ENCODE assay signal across 8 cellular contexts in the genomic region with DNA sequence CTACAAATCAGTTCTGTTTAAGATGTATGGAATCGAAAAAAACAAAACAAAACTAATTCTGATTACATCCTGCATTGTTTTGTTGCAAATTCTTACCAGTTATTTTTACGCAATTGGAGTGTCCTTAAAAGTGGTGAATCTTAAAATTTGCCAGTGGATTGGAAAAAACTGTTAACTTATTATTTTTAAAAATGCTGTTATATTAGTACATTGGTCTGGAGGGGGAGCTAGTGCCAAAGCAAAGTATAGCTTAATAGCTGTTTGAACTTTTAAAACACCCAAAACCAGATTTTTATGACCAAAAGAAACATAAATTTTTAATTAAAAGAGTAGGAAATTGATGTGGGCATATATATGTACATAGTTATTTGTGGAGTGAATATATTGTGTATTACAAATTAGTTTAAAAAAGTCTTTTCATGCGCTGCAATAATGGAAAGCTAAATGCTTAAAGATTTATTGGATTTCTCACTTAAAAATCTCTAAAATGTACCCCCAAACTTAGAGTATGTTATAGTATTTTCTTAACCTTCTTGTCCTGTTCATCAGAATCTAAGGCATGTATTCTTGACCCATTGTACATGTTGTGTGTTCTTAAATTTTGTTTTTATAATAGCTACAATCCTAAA. TPM values are rescaled to one million over a fixed set of nuclear protein-coding genes. Genes with fewer than 3 reads are reported as not detected.
DNase-seq lines count a peak whose midpoint lies in the region; ATAC-seq and TF ChIP-seq lines count a peak whose summit lies in the region.

No MANE protein-coding gene starts in this region.

- no peak overlapping the region for H3K27ac Mint-ChIP-seq in activated naive CD8-positive, alpha-beta T cell
- H3K27ac Mint-ChIP-seq in activated naive CD8-positive, alpha-beta T cell treated with anti-CD3 and anti-CD28 coated beads for 36 hours: no peak overlapping the region
- H3K27ac Mint-ChIP-seq in activated T-helper 1 cell treated with anti-CD3 and anti-CD28 coated beads, Interleukin-12 subunit alpha, Interleukin-12 subunit beta, Interleukin-2, Interleukin-4 antibody, amounts not matched to agents 30 ng/mL and 10 ng/mL and 1 ng/mL, durations not matched to agents 14 hours and 24 hours and 36 hours: no peak overlapping the region

- DNase-seq in activated naive CD8-positive, alpha-beta T cell treated with anti-CD3 and anti-CD28 coated beads for 36 hours: no peak
- DNase-seq in LNCaP clone FGC (ENCODE audit: low read depth) (no peak), iris pigment epithelial cell (ENCODE audit: low read depth) (peak; percentile 48), HuH-7 (ENCODE audit: low spot score) (no peak)
- no peak for DNase-seq in activated T-helper 1 cell treated with anti-CD3 and anti-CD28 coated beads, Interleukin-12 subunit alpha, Interleukin-12 subunit beta, Interleukin-2, Interleukin-4 antibody, amounts not matched to agents 30 ng/mL and 10 ng/mL and 1 ng/mL, durations not matched to agents 14 hours and 24 hours and 36 hours (ENCODE audit: low spot score)

- H3K36me3 Mint-ChIP-seq in activated naive CD8-positive, alpha-beta T cell: no peaks in the 10 kb centered on the region
- peaks cover 12% of the 10 kb centered on the region for H3K36me3 Mint-ChIP-seq in activated naive CD8-positive, alpha-beta T cell treated with anti-CD3 and anti-CD28 coated beads for 36 hours
- H3K36me3 Mint-ChIP-seq in activated T-helper 1 cell treated with anti-CD3 and anti-CD28 coated beads, Interleukin-12 subunit alpha, Interleukin-12 subunit beta, Interleukin-2, Interleukin-4 antibody, amounts not matched to agents 30 ng/mL and 10 ng/mL and 1 ng/mL, durations not matched to agents 14 hours and 24 hours and 36 hours (ENCODE audit: low read depth): peaks cover 9% of the 10 kb centered on the region

- peak; percentile 60 for TF ChIP-seq CTCF in LNCaP clone FGC (IDR thresholded peaks at IDR 0.05; ENCODE audit: control insufficient read depth, extremely low read depth, insufficient read depth)

- peaks cover 48% of the 10 kb centered on the region for H3K4me1 Mint-ChIP-seq in activated naive CD8-positive, alpha-beta T cell (ENCODE audit: low read depth)
- peaks cover 35% of the 10 kb centered on the region for H3K4me1 Mint-ChIP-seq in activated naive CD8-positive, alpha-beta T cell treated with anti-CD3 and anti-CD28 coated beads for 36 hours
- peaks cover 68% of the 10 kb centered on the region for H3K4me1 Mint-ChIP-seq in activated T-helper 1 cell treated with anti-CD3 and anti-CD28 coated beads, Interleukin-12 subunit alpha, Interleukin-12 subunit beta, Interleukin-2, Interleukin-4 antibody, amounts not matched to agents 30 ng/mL and 10 ng/mL and 1 ng/mL, durations not matched to agents 14 hours and 24 hours and 36 hours (ENCODE audit: low read depth)

- ATAC-seq in HG02798 (IDR thresholded peaks at IDR 0.05; ENCODE audit: poor library complexity, unreplicated experiment) (no peak), HG02763 (IDR thresholded peaks at IDR 0.05; ENCODE audit: unreplicated experiment) (no peak)

- no peak overlapping the region for H3K4me3 ChIP-seq in LNCaP clone FGC (ENCODE audit: low read depth, low read length)

- no peaks in the 10 kb centered on the region for H3K27me3 Mint-ChIP-seq in activated naive CD8-positive, alpha-beta T cell
- no peaks in the 10 kb centered on the region for H3K27me3 Mint-ChIP-seq in activated naive CD8-positive, alpha-beta T cell treated with anti-CD3 and anti-CD28 coated beads for 36 hours
- H3K27me3 Mint-ChIP-seq in activated T-helper 1 cell treated with anti-CD3 and anti-CD28 coated beads, Interleukin-12 subunit alpha, Interleukin-12 subunit beta, Interleukin-2, Interleukin-4 antibody, amounts not matched to agents 30 ng/mL and 10 ng/mL and 1 ng/mL, durations not matched to agents 14 hours and 24 hours and 36 hours (ENCODE audit: insufficient read depth): no peaks in the 10 kb centered on the region

- H3K9me3 Mint-ChIP-seq in activated naive CD8-positive, alpha-beta T cell (ENCODE audit: low read depth): no peaks in the 10 kb centered on the region
- no peaks in the 10 kb centered on the region for H3K9me3 Mint-ChIP-seq in activated naive CD8-positive, alpha-beta T cell treated with anti-CD3 and anti-CD28 coated beads for 36 hours
- no peaks in the 10 kb centered on the region for H3K9me3 Mint-ChIP-seq in activated T-helper 1 cell treated with anti-CD3 and anti-CD28 coated beads, Interleukin-12 subunit alpha, Interleukin-12 subunit beta, Interleukin-2, Interleukin-4 antibody, amounts not matched to agents 30 ng/mL and 10 ng/mL and 1 ng/mL, durations not matched to agents 14 hours and 24 hours and 36 hours

- intact Hi-C loops in activated T-helper 1 cell treated with anti-CD3 and anti-CD28 coated beads, Interleukin-12 subunit alpha, Interleukin-12 subunit beta, Interleukin-2, Interleukin-4 antibody, amounts not matched to agents 30 ng/mL and 10 ng/mL and 1 ng/mL, durations not matched to agents 14 hours and 24 hours and 36 hours (cut with micrococcal nuclease): loop anchor here (1.0 to 5.0 kb wide), 7 partner anchors 23 to 546 kb away; no protein-coding TSS in a partner anchor

- peak overlapping the region; percentile 98 for H3K4me3 Mint-ChIP-seq in activated naive CD8-positive, alpha-beta T cell
- H3K4me3 Mint-ChIP-seq in activated naive CD8-positive, alpha-beta T cell treated with anti-CD3 and anti-CD28 coated beads for 36 hours: no peak overlapping the region
- H3K4me3 Mint-ChIP-seq in activated T-helper 1 cell treated with anti-CD3 and anti-CD28 coated beads, Interleukin-12 subunit alpha, Interleukin-12 subunit beta, Interleukin-2, Interleukin-4 antibody, amounts not matched to agents 30 ng/mL and 10 ng/mL and 1 ng/mL, durations not matched to agents 14 hours and 24 hours and 36 hours: peak overlapping the region; percentile 98

RNA-seq across cellular contexts. Expression of a gene that starts 2.5 kb away (rescaled TPM):
- total RNA-seq in activated naive CD8-positive, alpha-beta T cell treated with anti-CD3 and anti-CD28 coated beads for 36 hours: 10 to 100 TPM; 58.6 to 65.6 TPM
- 181 and 182 TPM in 2 replicates for total RNA-seq in activated T-helper 1 cell treated with anti-CD3 and anti-CD28 coated beads, Interleukin-12 subunit alpha, Interleukin-12 subunit beta, Interleukin-2, Interleukin-4 antibody, amounts not matched to agents 30 ng/mL and 10 ng/mL and 1 ng/mL, durations not matched to agents 14 hours and 24 hours and 36 hours
